Comparison of ENCODE assay signal across 9 cellular contexts in genomic region chr2:154446324-154446723, GRCh38.
"Had no signal": no experiment of that assay in that cellular context is flagged by ENCODE, and none has a peak within 500 bp of the region (broad histone marks: within the 10 kb centered on the region; RNA-seq: fewer than 3 reads in every experiment).

No MANE protein-coding gene starts in this region.

- FAIRE-seq: HepG2 had no signal

- DNase-seq: GM23248, GOT3, H9, HCEC 1CT, HFFc6, KBM-7 had no signal

- H3K27ac ChIP-seq: GM23248, HL-60, KMS-11 had no signal

- ATAC-seq: HepG2 had no signal
